8 cellular contexts compared by ENCODE assay signal in the genomic region with DNA sequence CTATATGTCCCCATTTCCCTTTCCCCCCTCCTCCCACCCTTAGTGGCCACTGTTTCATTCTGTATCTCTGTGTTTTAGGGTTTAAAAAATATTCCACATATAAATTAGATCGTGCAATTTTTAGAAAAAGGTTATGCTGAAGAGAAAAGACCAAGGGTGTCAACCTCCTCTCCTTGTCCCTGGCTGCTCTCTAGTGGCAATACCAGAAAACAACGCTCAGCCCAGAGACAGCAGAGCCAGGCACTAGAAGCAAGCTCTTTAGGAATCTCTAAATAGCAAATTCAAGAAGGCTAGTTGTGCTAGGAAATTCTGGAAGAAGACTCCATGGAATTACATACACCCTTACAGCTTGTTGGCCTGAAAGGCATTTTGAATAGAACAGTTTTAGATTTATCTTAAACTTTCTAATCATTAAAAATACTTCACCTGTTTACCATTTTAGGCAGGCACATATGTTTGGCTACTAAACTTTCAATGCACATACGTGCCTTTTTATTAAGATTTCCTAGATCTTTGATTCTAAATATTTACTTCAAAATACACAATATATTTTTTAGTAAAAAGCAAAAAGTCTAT. TPM values are rescaled to one million over a fixed set of nuclear protein-coding genes. Genes with fewer than 3 reads are reported as not detected.
DNase-seq lines count a peak whose midpoint lies in the region; ATAC-seq and TF ChIP-seq lines count a peak whose summit lies in the region.

No MANE protein-coding gene starts in this region.

- H3K27ac ChIP-seq in HEK293 (ENCODE audit: extremely low read depth, low read depth, low read length) (no peak overlapping the region), psoas muscle (peak overlapping the region; percentile 76)

- no peaks in the 10 kb centered on the region for H3K36me3 Mint-ChIP-seq in activated CD8-positive, alpha-beta T cell treated with anti-CD3 and anti-CD28 coated beads, Interleukin-2, amount 10 ng/mL, durations not matched to agents 7 days and 5 days (ENCODE audit: low read depth)

- no peaks in the 10 kb centered on the region for H3K27me3 ChIP-seq in psoas muscle (ENCODE audit: insufficient read depth in 3 of 3, low read length in 2 of 3)

- no peak for ATAC-seq in activated CD8-positive, alpha-beta T cell treated with anti-CD3 and anti-CD28 coated beads, Interleukin-2, amount 10 ng/mL, durations not matched to agents 7 days and 5 days
- peak; percentile 70 to 88 (median 78) for ATAC-seq in psoas muscle
- no peak for ATAC-seq in HG03469 (IDR thresholded peaks at IDR 0.05; ENCODE audit: unreplicated experiment)

- no peaks in the 10 kb centered on the region for H3K9me3 Mint-ChIP-seq in activated CD8-positive, alpha-beta T cell treated with anti-CD3 and anti-CD28 coated beads, Interleukin-2, amount 10 ng/mL, durations not matched to agents 7 days and 5 days (ENCODE audit: insufficient read depth)

- CTCF ChIA-PET in HEK293 (lab: Yijun Ruan, JAX): interaction anchor here (0.5 to 2.0 kb wide), 25 partner anchors 9 to 991 kb away, joined by 3 to 21 read pairs (median 4); a partner anchor contains a TSS
- CTCF ChIA-PET in activated CD8-positive, alpha-beta T cell treated with anti-CD3 and anti-CD28 coated beads, Interleukin-2, amount 10 ng/mL, durations not matched to agents 7 days and 5 days (lab: Charles Lee): interaction anchor here (0.6 to 3.3 kb wide), 4 partner anchors 24 to 145 kb away, joined by 3 to 14 read pairs (median 4); no protein-coding TSS in a partner anchor

- TF ChIP-seq CTCF in HEK293 (tag by site-specific recombination; IDR thresholded peaks at IDR 0.05): peak; percentile 52; the same call in 1 of the 2 replicates
- TF ChIP-seq CTCF in psoas muscle (IDR thresholded peaks at IDR 0.05): peak; percentile 72

- no peaks in the 10 kb centered on the region for H3K4me1 ChIP-seq in HEK293 (ENCODE audit: control insufficient read depth, insufficient read depth, low read length)
- peaks cover 34% of the 10 kb centered on the region for H3K4me1 ChIP-seq in psoas muscle

- no peaks in the 10 kb centered on the region for H3K4me1 Mint-ChIP-seq in activated CD8-positive, alpha-beta T cell treated with anti-CD3 and anti-CD28 coated beads, Interleukin-2, amount 10 ng/mL, durations not matched to agents 7 days and 5 days (ENCODE audit: low read depth)

- H3K27ac Mint-ChIP-seq in activated CD8-positive, alpha-beta T cell treated with anti-CD3 and anti-CD28 coated beads, Interleukin-2, amount 10 ng/mL, durations not matched to agents 7 days and 5 days: no peak overlapping the region

- H3K9me3 ChIP-seq in HEK293 (ENCODE audit: control insufficient read depth, insufficient read depth, low read depth, low read length) (no peaks in the 10 kb centered on the region), psoas muscle (no peaks in the 10 kb centered on the region)

- intact Hi-C loops in psoas muscle (cut with DNase I): loop anchor here in 1 of 2 donors (10.0 kb wide), 1 partner anchor 407 kb away; no protein-coding TSS in a partner anchor

- in situ Hi-C loops in G401 (cut with HindIII; ENCODE audit: low sequenced_read_pairs): no loop called here

- POLR2A ChIA-PET in HEK293 (lab: Yijun Ruan, JAX): interaction anchor here (0.6 kb wide), 1 partner anchor 28 kb away, joined by 4 read pairs; no protein-coding TSS in a partner anchor
- POLR2A ChIA-PET in activated CD8-positive, alpha-beta T cell treated with anti-CD3 and anti-CD28 coated beads, Interleukin-2, amount 10 ng/mL, durations not matched to agents 7 days and 5 days (lab: Charles Lee): no interaction called here

- WGBS in psoas muscle, 3 donors: 17 to 24% (median 22%) methylated on average over 3 of the region's 3 CpGs

- H3K27me3 Mint-ChIP-seq in activated CD8-positive, alpha-beta T cell treated with anti-CD3 and anti-CD28 coated beads, Interleukin-2, amount 10 ng/mL, durations not matched to agents 7 days and 5 days (ENCODE audit: low read depth): peaks cover 13% of the 10 kb centered on the region

- H3K4me3 ChIP-seq in HEK293 (ENCODE audit: low read depth, low read length) (no peak overlapping the region), psoas muscle (no peak overlapping the region)

- H3K36me3 ChIP-seq in HEK293 (ENCODE audit: control insufficient read depth in 2 of 2, insufficient read depth in 1 of 2, low read length in 2 of 2) (no peaks in the 10 kb centered on the region), psoas muscle (ENCODE audit: insufficient read depth in 1 of 2, low read depth in 1 of 2) (no peaks in the 10 kb centered on the region)

- H3K4me3 Mint-ChIP-seq in activated CD8-positive, alpha-beta T cell treated with anti-CD3 and anti-CD28 coated beads, Interleukin-2, amount 10 ng/mL, durations not matched to agents 7 days and 5 days: no peak overlapping the region

- DNase-seq in 8988T (peak; percentile 20), G401 (ENCODE audit: low spot score) (peak; percentile 18), NCI-H2029 (lab: John Stamatoyannopoulos, UW) (peak; percentile 39), glomerular visceral epithelial cell (ENCODE audit: extremely low spot score) (peak; percentile 42), psoas muscle (peak in 1 of 2 donors; percentile 23)
- DNase-seq in activated CD8-positive, alpha-beta T cell treated with anti-CD3 and anti-CD28 coated beads, Interleukin-2, amount 10 ng/mL, durations not matched to agents 7 days and 5 days: peak; percentile 29

TF ChIP-seq in HEK293, 187 proteins besides CTCF, POLR2A, EP300 and RAD21:
- TF ChIP-seq, protein P1, sequence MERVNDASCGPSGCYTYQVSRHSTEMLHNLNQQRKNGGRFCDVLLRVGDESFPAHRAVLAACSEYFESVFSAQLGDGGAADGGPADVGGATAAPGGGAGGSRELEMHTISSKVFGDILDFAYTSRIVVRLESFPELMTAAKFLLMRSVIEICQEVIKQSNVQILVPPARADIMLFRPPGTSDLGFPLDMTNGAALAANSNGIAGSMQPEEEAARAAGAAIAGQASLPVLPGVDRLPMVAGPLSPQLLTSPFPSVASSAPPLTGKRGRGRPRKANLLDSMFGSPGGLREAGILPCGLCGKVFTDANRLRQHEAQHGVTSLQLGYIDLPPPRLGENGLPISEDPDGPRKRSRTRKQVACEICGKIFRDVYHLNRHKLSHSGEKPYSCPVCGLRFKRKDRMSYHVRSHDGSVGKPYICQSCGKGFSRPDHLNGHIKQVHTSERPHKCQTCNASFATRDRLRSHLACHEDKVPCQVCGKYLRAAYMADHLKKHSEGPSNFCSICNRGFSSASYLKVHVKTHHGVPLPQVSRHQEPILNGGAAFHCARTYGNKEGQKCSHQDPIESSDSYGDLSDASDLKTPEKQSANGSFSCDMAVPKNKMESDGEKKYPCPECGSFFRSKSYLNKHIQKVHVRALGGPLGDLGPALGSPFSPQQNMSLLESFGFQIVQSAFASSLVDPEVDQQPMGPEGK (tag by site-specific recombination; IDR thresholded peaks at IDR 0.05): no peak
- TF ChIP-seq ZNF791 (tag by site-specific recombination; IDR thresholded peaks at IDR 0.05) (no peak), ZNF654 (tag by site-specific recombination; IDR thresholded peaks at IDR 0.05; ENCODE audit: low read depth) (peak; percentile 68), ZNF335 (tag by site-specific recombination; conservative IDR thresholded peaks at IDR 0.05) (peak; percentile 73), ZBTB20 (tag by site-specific recombination; IDR thresholded peaks at IDR 0.05) (no peak), HOXC10 (CRISPR knock-in tag; IDR thresholded peaks at IDR 0.05) (no peak)
- TF ChIP-seq, protein P2, sequence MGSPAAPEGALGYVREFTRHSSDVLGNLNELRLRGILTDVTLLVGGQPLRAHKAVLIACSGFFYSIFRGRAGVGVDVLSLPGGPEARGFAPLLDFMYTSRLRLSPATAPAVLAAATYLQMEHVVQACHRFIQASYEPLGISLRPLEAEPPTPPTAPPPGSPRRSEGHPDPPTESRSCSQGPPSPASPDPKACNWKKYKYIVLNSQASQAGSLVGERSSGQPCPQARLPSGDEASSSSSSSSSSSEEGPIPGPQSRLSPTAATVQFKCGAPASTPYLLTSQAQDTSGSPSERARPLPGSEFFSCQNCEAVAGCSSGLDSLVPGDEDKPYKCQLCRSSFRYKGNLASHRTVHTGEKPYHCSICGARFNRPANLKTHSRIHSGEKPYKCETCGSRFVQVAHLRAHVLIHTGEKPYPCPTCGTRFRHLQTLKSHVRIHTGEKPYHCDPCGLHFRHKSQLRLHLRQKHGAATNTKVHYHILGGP (tag by site-specific recombination; IDR thresholded peaks at IDR 0.05): peak; percentile 43; the same call in 1 of the 2 replicates

RNA-seq across cellular contexts. Expression of a gene that starts 35.1 kb away (rescaled TPM):
- 2.7 and 5.4 TPM in 2 replicates for total RNA-seq in G401 (2014; rRNA removed; shearing (Covaris generic))
- total RNA-seq in activated CD8-positive, alpha-beta T cell treated with anti-CD3 and anti-CD28 coated beads, Interleukin-2, amount 10 ng/mL, durations not matched to agents 7 days and 5 days: 1 to 10 TPM; 3.7 to 4.0 TPM
- 10 to 100 TPM; 13.0 to 24.9 (median 19.9) TPM for total RNA-seq in psoas muscle
- polyA plus RNA-seq in psoas muscle: 1 to 10 TPM; 3.4 to 9.3 (median 5.4) TPM

Comparison
In these comparisons a context has a peak if more than half of its experiments do, and no peak if none do; other contexts are left out.
1. ATAC-seq: peak in psoas muscle (4 of 4); none in activated CD8-positive, alpha-beta T cell treated with anti-CD3 and anti-CD28 coated beads, Interleukin-2, amount 10 ng/mL, durations not matched to agents 7 days and 5 days (single experiment) and HG03469 (single experiment).